ENCODE assay signal across 1 cellular context in the genomic region with DNA sequence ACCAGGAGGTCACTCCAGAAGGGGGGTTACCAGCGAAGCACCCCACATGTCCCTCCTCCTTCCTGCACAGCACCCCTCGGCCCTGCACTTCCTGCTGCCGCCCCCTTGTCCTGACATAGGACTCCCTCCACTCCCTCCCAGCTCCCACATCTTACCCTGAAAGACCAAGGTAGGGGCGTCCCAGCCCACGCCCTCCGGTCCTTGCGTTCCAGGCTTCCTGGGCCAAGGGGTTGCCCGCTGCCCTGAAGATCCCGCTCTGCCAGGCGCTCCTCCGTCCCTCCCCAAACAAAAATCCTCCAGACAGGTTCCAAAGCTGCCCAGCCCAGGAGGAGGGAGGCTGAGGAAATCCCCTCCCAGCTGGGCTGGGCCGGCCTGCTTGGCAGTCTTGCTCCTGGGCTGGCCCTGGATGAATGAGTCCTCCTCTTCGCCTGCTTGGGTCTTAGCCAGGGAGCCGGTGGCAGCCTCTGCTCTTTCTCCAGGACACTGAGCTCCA.
TF ChIP-seq lines count a peak whose summit lies in the region.

A gene with protein sequence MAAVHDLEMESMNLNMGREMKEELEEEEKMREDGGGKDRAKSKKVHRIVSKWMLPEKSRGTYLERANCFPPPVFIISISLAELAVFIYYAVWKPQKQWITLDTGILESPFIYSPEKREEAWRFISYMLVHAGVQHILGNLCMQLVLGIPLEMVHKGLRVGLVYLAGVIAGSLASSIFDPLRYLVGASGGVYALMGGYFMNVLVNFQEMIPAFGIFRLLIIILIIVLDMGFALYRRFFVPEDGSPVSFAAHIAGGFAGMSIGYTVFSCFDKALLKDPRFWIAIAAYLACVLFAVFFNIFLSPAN (minus strand): TSS at position 304 of the 493 bp plus-strand sequence. CDS start 22,618 bp downstream, outside the sequence.

TF ChIP-seq in SK-N-SH, 30 proteins besides CTCF, POLR2A, EP300 and RAD21 (continued from another document):
- TF ChIP-seq, protein P1, sequence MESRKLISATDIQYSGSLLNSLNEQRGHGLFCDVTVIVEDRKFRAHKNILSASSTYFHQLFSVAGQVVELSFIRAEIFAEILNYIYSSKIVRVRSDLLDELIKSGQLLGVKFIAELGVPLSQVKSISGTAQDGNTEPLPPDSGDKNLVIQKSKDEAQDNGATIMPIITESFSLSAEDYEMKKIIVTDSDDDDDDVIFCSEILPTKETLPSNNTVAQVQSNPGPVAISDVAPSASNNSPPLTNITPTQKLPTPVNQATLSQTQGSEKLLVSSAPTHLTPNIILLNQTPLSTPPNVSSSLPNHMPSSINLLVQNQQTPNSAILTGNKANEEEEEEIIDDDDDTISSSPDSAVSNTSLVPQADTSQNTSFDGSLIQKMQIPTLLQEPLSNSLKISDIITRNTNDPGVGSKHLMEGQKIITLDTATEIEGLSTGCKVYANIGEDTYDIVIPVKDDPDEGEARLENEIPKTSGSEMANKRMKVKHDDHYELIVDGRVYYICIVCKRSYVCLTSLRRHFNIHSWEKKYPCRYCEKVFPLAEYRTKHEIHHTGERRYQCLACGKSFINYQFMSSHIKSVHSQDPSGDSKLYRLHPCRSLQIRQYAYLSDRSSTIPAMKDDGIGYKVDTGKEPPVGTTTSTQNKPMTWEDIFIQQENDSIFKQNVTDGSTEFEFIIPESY (IDR thresholded peaks at IDR 0.05; ENCODE audit: borderline replicate concordance, low read depth): no peak
- TF ChIP-seq, protein P2, sequence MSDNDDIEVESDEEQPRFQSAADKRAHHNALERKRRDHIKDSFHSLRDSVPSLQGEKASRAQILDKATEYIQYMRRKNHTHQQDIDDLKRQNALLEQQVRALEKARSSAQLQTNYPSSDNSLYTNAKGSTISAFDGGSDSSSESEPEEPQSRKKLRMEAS (IDR thresholded peaks at IDR 0.05; ENCODE audit: low read depth): no peak
- TF ChIP-seq POLR2AphosphoS5 (IDR thresholded peaks at IDR 0.05; ENCODE audit: low read depth, low read length) (no peak), TCF12 (IDR thresholded peaks at IDR 0.05) (no peak), SMC3 (IDR thresholded peaks at IDR 0.05; ENCODE audit: low read depth, low read length) (no peak)
